Comparison of ENCODE assay signal across 29 cellular contexts in genomic region chr12:4225571-4225970, GRCh38.
"Had no signal": no experiment of that assay in that cellular context is flagged by ENCODE, and none has a peak within 500 bp of the region (broad histone marks: within the 10 kb centered on the region; RNA-seq: fewer than 3 reads in every experiment).

No MANE protein-coding gene starts in this region.

- H3K36me3 Mint-ChIP-seq: activated CD4-positive, alpha-beta memory T cell treated with anti-CD3 and anti-CD28 coated beads for 36 hours; brain had no signal

- H3K9me3 Mint-ChIP-seq: activated CD4-positive, alpha-beta memory T cell treated with anti-CD3 and anti-CD28 coated beads for 36 hours; activated T-cell treated with anti-CD3 and anti-CD28 coated beads, Interleukin-2, amount 50 U/mL, for 4 hours; activated T-helper 17 cell treated with anti-CD3 and anti-CD28 coated beads, Interleukin-2, amount 50 U/mL, for 72 hours; dendritic cell treated with granulocyte-macrophage colony-stimulating factor and Interleukin-4, amounts not matched to agents 40 ng/mL and 50 ng/mL, for 4 days had no signal

- H3K4me1 ChIP-seq: ascending aorta, breast epithelium, colonic mucosa, foreskin keratinocyte, gastrocnemius medialis had no signal

- DNase-seq: activated CD4-positive, alpha-beta memory T cell treated with anti-CD3 and anti-CD28 coated beads for 36 hours; activated CD4-positive, alpha-beta T cell treated with anti-CD3 and anti-CD28 coated beads for 36 hours; activated CD4-positive, alpha-beta T cell treated with anti-CD3 and anti-CD28 coated beads, Interleukin-2, amount 10 ng/mL, durations not matched to agents 24 days and 14 days; activated CD4-positive, CD25-positive, alpha-beta regulatory T cell; activated CD4-positive, CD25-positive, alpha-beta regulatory T cell treated with anti-CD3 and anti-CD28 coated beads, Interleukin-2, amount 50 U/mL, for 72 hours; activated CD8-positive, alpha-beta T cell treated with anti-CD3 and anti-CD28 coated beads, Interleukin-2, amount 10 ng/mL, durations not matched to agents 7 days and 5 days; activated effector memory CD4-positive, alpha-beta T cell treated with Interleukin-2 at 50 U/mL for 16 hours; activated gamma-delta T cell treated with Interleukin-2 at 50 U/mL for 16 hours; activated naive CD4-positive, alpha-beta T cell treated with anti-CD3 and anti-CD28 coated beads, Interleukin-2, amount 50 U/mL, for 16 hours; activated naive CD4-positive, alpha-beta T cell treated with Interleukin-2 at 50 U/mL for 16 hours; activated naive CD8-positive, alpha-beta T cell treated with anti-CD3 and anti-CD28 coated beads, Interleukin-2, amount 10 ng/mL, durations not matched to agents 7 days and 5 days; activated T-cell treated with anti-CD3 and anti-CD28 coated beads, Interleukin-2, amount 50 U/mL, for 4 hours; central memory CD4-positive, alpha-beta T cell; cerebellar nuclear complex; colonic mucosa; dorsolateral prefrontal cortex; effector memory CD4-positive, alpha-beta T cell; endodermal cell; foreskin keratinocyte; gastrocnemius medialis; glutamatergic neuron; T-helper 2 cell had no signal

- H3K4me1 Mint-ChIP-seq: activated T-helper 17 cell treated with anti-CD3 and anti-CD28 coated beads, Interleukin-2, amount 50 U/mL, for 72 hours; brain had no signal

- H3K27me3 ChIP-seq: ascending aorta, cardiac muscle cell, colonic mucosa had no signal

- H3K4me3 ChIP-seq: ascending aorta, breast epithelium, cardiac muscle cell, colonic mucosa, dorsolateral prefrontal cortex, gastrocnemius medialis had no signal

- H3K27ac Mint-ChIP-seq: activated CD4-positive, alpha-beta memory T cell treated with anti-CD3 and anti-CD28 coated beads for 36 hours; activated CD4-positive, alpha-beta T cell treated with anti-CD3 and anti-CD28 coated beads for 36 hours; activated CD4-positive, alpha-beta T cell treated with anti-CD3 and anti-CD28 coated beads, Interleukin-2, amount 10 ng/mL, durations not matched to agents 24 days and 14 days; activated CD8-positive, alpha-beta T cell treated with anti-CD3 and anti-CD28 coated beads, Interleukin-2, amount 10 ng/mL, durations not matched to agents 7 days and 5 days; activated naive CD8-positive, alpha-beta T cell treated with anti-CD3 and anti-CD28 coated beads, Interleukin-2, amount 10 ng/mL, durations not matched to agents 7 days and 5 days; activated T-helper 17 cell treated with anti-CD3 and anti-CD28 coated beads, Interleukin-2, amount 50 U/mL, for 72 hours; brain; dendritic cell treated with granulocyte-macrophage colony-stimulating factor and Interleukin-4, amounts not matched to agents 40 ng/mL and 50 ng/mL, for 4 days; endodermal cell had no signal

- ATAC-seq: activated CD4-positive, alpha-beta T cell treated with anti-CD3 and anti-CD28 coated beads for 36 hours; activated CD8-positive, alpha-beta T cell treated with anti-CD3 and anti-CD28 coated beads, Interleukin-2, amount 10 ng/mL, durations not matched to agents 7 days and 5 days; activated T-cell treated with anti-CD3 and anti-CD28 coated beads, Interleukin-2, amount 50 U/mL, for 4 hours; activated T-helper 17 cell treated with anti-CD3 and anti-CD28 coated beads, Interleukin-2, amount 50 U/mL, for 72 hours; esophagus mucosa; foreskin keratinocyte; gastrocnemius medialis had no signal

- H3K4me3 Mint-ChIP-seq: activated CD4-positive, alpha-beta memory T cell treated with anti-CD3 and anti-CD28 coated beads for 36 hours; activated CD4-positive, alpha-beta T cell treated with anti-CD3 and anti-CD28 coated beads for 36 hours; activated CD4-positive, alpha-beta T cell treated with anti-CD3 and anti-CD28 coated beads, Interleukin-2, amount 10 ng/mL, durations not matched to agents 24 days and 14 days; activated CD8-positive, alpha-beta T cell treated with anti-CD3 and anti-CD28 coated beads, Interleukin-2, amount 10 ng/mL, durations not matched to agents 7 days and 5 days; activated naive CD8-positive, alpha-beta T cell treated with anti-CD3 and anti-CD28 coated beads, Interleukin-2, amount 10 ng/mL, durations not matched to agents 7 days and 5 days; activated T-cell treated with anti-CD3 and anti-CD28 coated beads, Interleukin-2, amount 50 U/mL, for 4 hours; activated T-helper 17 cell treated with anti-CD3 and anti-CD28 coated beads, Interleukin-2, amount 50 U/mL, for 72 hours; brain; dendritic cell treated with granulocyte-macrophage colony-stimulating factor and Interleukin-4, amounts not matched to agents 40 ng/mL and 50 ng/mL, for 4 days; endodermal cell had no signal

- H3K27me3 Mint-ChIP-seq: activated CD4-positive, alpha-beta T cell treated with anti-CD3 and anti-CD28 coated beads for 36 hours; activated CD4-positive, alpha-beta T cell treated with anti-CD3 and anti-CD28 coated beads, Interleukin-2, amount 10 ng/mL, durations not matched to agents 24 days and 14 days; activated T-helper 17 cell treated with anti-CD3 and anti-CD28 coated beads, Interleukin-2, amount 50 U/mL, for 72 hours; brain had no signal

- H3K27ac ChIP-seq: ascending aorta, breast epithelium, cardiac muscle cell, colonic mucosa, dorsolateral prefrontal cortex, foreskin keratinocyte, gastrocnemius medialis had no signal

- H3K9me3 ChIP-seq: breast epithelium, colonic mucosa, gastrocnemius medialis had no signal

- H3K36me3 ChIP-seq: ascending aorta, breast epithelium, cardiac muscle cell, colonic mucosa, gastrocnemius medialis had no signal
